Comparison of ENCODE assay signal across 8 cellular contexts in genomic region chr9:97000139-97000787, GRCh38. TPM values are rescaled to one million over a fixed set of nuclear protein-coding genes. Genes with fewer than 3 reads are reported as not detected.
DNase-seq lines count a peak whose midpoint lies in the region; ATAC-seq and TF ChIP-seq lines count a peak whose summit lies in the region.
"Not testable (repeated sequence)": the region's sequence is repeated elsewhere in the genome, so short reads cannot be mapped to it uniquely, and the experiment has no call there.

No MANE protein-coding gene starts in this region.

- H3K9me3 ChIP-seq in body of pancreas: not testable (repeated sequence)

- intact Hi-C loops in activated CD4-positive, alpha-beta T cell treated with anti-CD3 and anti-CD28 coated beads for 36 hours (cut with DNase I, micrococcal nuclease); activated T-helper 2 cell treated with anti-CD3 and anti-CD28 coated beads, Interferon-gamma antibody, Interleukin-2, Interleukin-4, amounts not matched to agents 10 μg/mL and 5 μg/mL and 100 μg/mL, durations not matched to agents 14 hours and 24 hours and 36 hours (cut with micrococcal nuclease); body of pancreas (cut with DNase I): not testable (repeated sequence)

- not testable (repeated sequence) for TF ChIP-seq POLR2A in body of pancreas (IDR thresholded peaks at IDR 0.05)

- peak; percentile 63 for ATAC-seq in GM18868 (IDR thresholded peaks at IDR 0.05; ENCODE audit: unreplicated experiment)
- ATAC-seq in activated CD4-positive, alpha-beta T cell treated with anti-CD3 and anti-CD28 coated beads for 36 hours: peak; percentile 83
- peak; percentile 33 for ATAC-seq in body of pancreas

- not testable (repeated sequence) for TF ChIP-seq CTCF in body of pancreas (IDR thresholded peaks at IDR 0.05); type B pancreatic cell (conservative IDR thresholded peaks at IDR 0.05)

- H3K36me3 Mint-ChIP-seq in activated CD4-positive, alpha-beta T cell treated with anti-CD3 and anti-CD28 coated beads for 36 hours (ENCODE audit: low read depth); activated T-helper 2 cell treated with anti-CD3 and anti-CD28 coated beads, Interferon-gamma antibody, Interleukin-2, Interleukin-4, amounts not matched to agents 10 μg/mL and 5 μg/mL and 100 μg/mL, durations not matched to agents 14 hours and 24 hours and 36 hours (ENCODE audit: low read depth); type B pancreatic cell: not testable (repeated sequence)

- H3K27me3 ChIP-seq in body of pancreas: not testable (repeated sequence)

- POLR2A ChIA-PET in activated CD4-positive, alpha-beta T cell treated with anti-CD3 and anti-CD28 coated beads for 36 hours (lab: Charles Lee): not testable (repeated sequence)

- H3K4me1 Mint-ChIP-seq in activated CD4-positive, alpha-beta T cell treated with anti-CD3 and anti-CD28 coated beads for 36 hours: peaks cover 43% of the 10 kb centered on the region
- H3K4me1 Mint-ChIP-seq in activated T-helper 2 cell treated with anti-CD3 and anti-CD28 coated beads, Interferon-gamma antibody, Interleukin-2, Interleukin-4, amounts not matched to agents 10 μg/mL and 5 μg/mL and 100 μg/mL, durations not matched to agents 14 hours and 24 hours and 36 hours (ENCODE audit: low read depth): peaks cover 35% of the 10 kb centered on the region
- H3K4me1 Mint-ChIP-seq in type B pancreatic cell (ENCODE audit: unreplicated experiment): not testable (repeated sequence)

- not testable (repeated sequence) for H3K27me3 Mint-ChIP-seq in activated CD4-positive, alpha-beta T cell treated with anti-CD3 and anti-CD28 coated beads for 36 hours; activated T-helper 2 cell treated with anti-CD3 and anti-CD28 coated beads, Interferon-gamma antibody, Interleukin-2, Interleukin-4, amounts not matched to agents 10 μg/mL and 5 μg/mL and 100 μg/mL, durations not matched to agents 14 hours and 24 hours and 36 hours (ENCODE audit: low read depth); type B pancreatic cell

- 74 to 89% methylated on average over 3 of the region's 3 CpGs for WGBS in body of pancreas, 2 donors

- H3K4me3 Mint-ChIP-seq in activated CD4-positive, alpha-beta T cell treated with anti-CD3 and anti-CD28 coated beads for 36 hours: peak overlapping the region; percentile 35
- not testable (repeated sequence) for H3K4me3 Mint-ChIP-seq in activated T-helper 2 cell treated with anti-CD3 and anti-CD28 coated beads, Interferon-gamma antibody, Interleukin-2, Interleukin-4, amounts not matched to agents 10 μg/mL and 5 μg/mL and 100 μg/mL, durations not matched to agents 14 hours and 24 hours and 36 hours (ENCODE audit: low read depth); type B pancreatic cell

- H3K27ac ChIP-seq in body of pancreas: not testable (repeated sequence)

- H3K4me1 ChIP-seq in body of pancreas: not testable (repeated sequence)

- not testable (repeated sequence) for H3K36me3 ChIP-seq in body of pancreas (replicated peaks in 1 of 2; ENCODE audit: insufficient read depth in 1 of 2, low read depth in 2 of 2)

- not testable (repeated sequence) for H3K9me3 Mint-ChIP-seq in activated CD4-positive, alpha-beta T cell treated with anti-CD3 and anti-CD28 coated beads for 36 hours (ENCODE audit: low read depth); activated T-helper 2 cell treated with anti-CD3 and anti-CD28 coated beads, Interferon-gamma antibody, Interleukin-2, Interleukin-4, amounts not matched to agents 10 μg/mL and 5 μg/mL and 100 μg/mL, durations not matched to agents 14 hours and 24 hours and 36 hours; type B pancreatic cell

- not testable (repeated sequence) for H3K4me3 ChIP-seq in body of pancreas

- peak overlapping the region; percentile 83 for H3K27ac Mint-ChIP-seq in activated CD4-positive, alpha-beta T cell treated with anti-CD3 and anti-CD28 coated beads for 36 hours
- peak overlapping the region; percentile 5 for H3K27ac Mint-ChIP-seq in activated T-helper 2 cell treated with anti-CD3 and anti-CD28 coated beads, Interferon-gamma antibody, Interleukin-2, Interleukin-4, amounts not matched to agents 10 μg/mL and 5 μg/mL and 100 μg/mL, durations not matched to agents 14 hours and 24 hours and 36 hours
- H3K27ac Mint-ChIP-seq in type B pancreatic cell: peak overlapping the region; percentile 36

- CTCF ChIA-PET in activated CD4-positive, alpha-beta T cell treated with anti-CD3 and anti-CD28 coated beads for 36 hours (lab: Charles Lee): not testable (repeated sequence)

- DNase-seq in LoVo (ENCODE audit: low spot score) (peak; percentile 14), foreskin melanocyte (peak; percentile 18), renal cortical epithelial cell (ENCODE audit: low read depth) (peak; percentile 40)
- not testable (repeated sequence) for DNase-seq in activated CD4-positive, alpha-beta T cell treated with anti-CD3 and anti-CD28 coated beads for 36 hours; activated T-helper 2 cell treated with anti-CD3 and anti-CD28 coated beads, Interferon-gamma antibody, Interleukin-2, Interleukin-4, amounts not matched to agents 10 μg/mL and 5 μg/mL and 100 μg/mL, durations not matched to agents 14 hours and 24 hours and 36 hours (ENCODE audit: low spot score); body of pancreas; type B pancreatic cell (ENCODE audit: extremely low spot score, unreplicated experiment)

RNA-seq across cellular contexts. Expression of gene CTSV, which starts 38.7 kb away (rescaled TPM):
- total RNA-seq in activated CD4-positive, alpha-beta T cell treated with anti-CD3 and anti-CD28 coated beads for 36 hours: under 1 TPM; 0.71 to 0.74 TPM
- 0.48 and 0.78 TPM in 2 replicates for total RNA-seq in activated T-helper 2 cell treated with anti-CD3 and anti-CD28 coated beads, Interferon-gamma antibody, Interleukin-2, Interleukin-4, amounts not matched to agents 10 μg/mL and 5 μg/mL and 100 μg/mL, durations not matched to agents 14 hours and 24 hours and 36 hours
- total RNA-seq in body of pancreas (1 to 10 TPM in 1 of 2 donors, under 1 TPM in 1; 0.33 to 1.6 TPM), renal cortical epithelial cell (3.5 and 9.4 TPM in 2 replicates), type B pancreatic cell (ENCODE audit: low replicate concordance) (6.7 and 11.3 TPM in 2 replicates)

Comparison
In these comparisons a context has a peak if more than half of its experiments do, and no peak if none do; other contexts are left out.
1. ATAC-seq: peak in every context shown above with its lines; median percentile 83 in activated CD4-positive, alpha-beta T cell treated with anti-CD3 and anti-CD28 coated beads for 36 hours; 63 in GM18868; 33 in body of pancreas.
2. H3K27ac Mint-ChIP-seq: peak in every context shown above with its lines; median percentile 83 in activated CD4-positive, alpha-beta T cell treated with anti-CD3 and anti-CD28 coated beads for 36 hours; 36 in type B pancreatic cell; 5 in activated T-helper 2 cell treated with anti-CD3 and anti-CD28 coated beads, Interferon-gamma antibody, Interleukin-2, Interleukin-4, amounts not matched to agents 10 μg/mL and 5 μg/mL and 100 μg/mL, durations not matched to agents 14 hours and 24 hours and 36 hours.